In genomic region chr5:107696511-107696910, GRCh38 we compare ENCODE assay signal across 26 cellular contexts. TPM values are rescaled to one million over a fixed set of nuclear protein-coding genes. Genes with fewer than 3 reads are reported as not detected.
"Had no signal": no experiment of that assay in that cellular context is flagged by ENCODE, and none has a peak within 500 bp of the region (broad histone marks: within the 10 kb centered on the region; RNA-seq: fewer than 3 reads in every experiment).

No MANE protein-coding gene starts in this region.

- ATAC-seq: activated CD4-positive, alpha-beta T cell treated with anti-CD3 and anti-CD28 coated beads for 36 hours; activated CD8-positive, alpha-beta memory T cell treated with anti-CD3 and anti-CD28 coated beads, Interleukin-2, amount 10 ng/mL, durations not matched to agents 7 days and 5 days; activated T-helper 17 cell treated with anti-CD3 and anti-CD28 coated beads, Interleukin-2, amount 50 U/mL, for 72 hours; Panc1; Right ventricle myocardium inferior had no signal

- H3K27ac Mint-ChIP-seq: activated CD4-positive, alpha-beta T cell treated with anti-CD3 and anti-CD28 coated beads for 36 hours; activated CD8-positive, alpha-beta memory T cell treated with anti-CD3 and anti-CD28 coated beads, Interleukin-2, amount 10 ng/mL, durations not matched to agents 7 days and 5 days; activated naive CD4-positive, alpha-beta T cell treated with anti-CD3 and anti-CD28 coated beads for 36 hours; activated naive CD8-positive, alpha-beta T cell; activated T-cell treated with anti-CD3 and anti-CD28 coated beads, Interleukin-2, amount 50 U/mL, for 24 hours; activated T-helper 17 cell treated with anti-CD3 and anti-CD28 coated beads, Interleukin-2, amount 50 U/mL, for 72 hours had no signal

- H3K4me1 ChIP-seq: SJCRH30 had no signal

- H3K4me2 ChIP-seq: KMS-11, SK-N-SH had no signal

- H3K9ac ChIP-seq: KMS-11, SK-N-SH had no signal

- H3K36me3 ChIP-seq: SJCRH30 had no signal

- H3K4me1 Mint-ChIP-seq: activated CD4-positive, alpha-beta T cell treated with anti-CD3 and anti-CD28 coated beads for 36 hours; activated CD8-positive, alpha-beta memory T cell treated with anti-CD3 and anti-CD28 coated beads, Interleukin-2, amount 10 ng/mL, durations not matched to agents 7 days and 5 days; activated T-helper 17 cell treated with anti-CD3 and anti-CD28 coated beads, Interleukin-2, amount 50 U/mL, for 72 hours had no signal

- H3K4me3 ChIP-seq: SJCRH30 had no signal

- H3K27me3 ChIP-seq: SJCRH30 had no signal

- H3K27ac ChIP-seq: KMS-11, SJCRH30, VCaP had no signal

- H3K36me3 Mint-ChIP-seq: activated CD8-positive, alpha-beta memory T cell treated with anti-CD3 and anti-CD28 coated beads, Interleukin-2, amount 10 ng/mL, durations not matched to agents 7 days and 5 days; activated naive CD8-positive, alpha-beta T cell had no signal

- DNase-seq: activated CD4-positive, alpha-beta T cell treated with anti-CD3 and anti-CD28 coated beads for 36 hours; activated CD4-positive, alpha-beta T cell treated with anti-CD3 and anti-CD28 coated beads, Interleukin-2, amount 50 U/mL, for 48 hours; activated CD8-positive, alpha-beta memory T cell treated with anti-CD3 and anti-CD28 coated beads, Interleukin-2, amount 10 ng/mL, durations not matched to agents 7 days and 5 days; activated gamma-delta T cell; activated naive CD4-positive, alpha-beta T cell treated with anti-CD3 and anti-CD28 coated beads for 36 hours; activated T-cell treated with anti-CD3 and anti-CD28 coated beads, Interleukin-2, amount 50 U/mL, for 24 hours; NCI-H1092 treated with DMSO at 0.1 percent for 48 hours; NCI-H1417 treated with DMSO at 0.1 percent for 48 hours; NCI-H1694; NCI-H2029; NCI-H345; NCI-H510A; NCI-H526 treated with DMSO at 0.1 percent for 48 hours; NCI-H82; NK-92 treated with Interleukin-12 subunit alpha and Interleukin-12 subunit beta, amount 100 ng/mL, for 24 hours; OCI-M1; RPMI8226; SJCRH30; SK-N-SH; T-helper 1 cell had no signal

- H3K9me3 ChIP-seq: SK-N-SH had no signal

- H3K4me3 Mint-ChIP-seq: activated CD4-positive, alpha-beta T cell treated with anti-CD3 and anti-CD28 coated beads for 36 hours; activated CD8-positive, alpha-beta memory T cell treated with anti-CD3 and anti-CD28 coated beads, Interleukin-2, amount 10 ng/mL, durations not matched to agents 7 days and 5 days; activated naive CD4-positive, alpha-beta T cell treated with anti-CD3 and anti-CD28 coated beads for 36 hours; activated naive CD8-positive, alpha-beta T cell; activated T-cell treated with anti-CD3 and anti-CD28 coated beads, Interleukin-2, amount 50 U/mL, for 24 hours; activated T-helper 17 cell treated with anti-CD3 and anti-CD28 coated beads, Interleukin-2, amount 50 U/mL, for 72 hours had no signal

- H3K27me3 Mint-ChIP-seq: activated CD4-positive, alpha-beta T cell treated with anti-CD3 and anti-CD28 coated beads for 36 hours; activated naive CD8-positive, alpha-beta T cell; activated T-cell treated with anti-CD3 and anti-CD28 coated beads, Interleukin-2, amount 50 U/mL, for 24 hours; activated T-helper 17 cell treated with anti-CD3 and anti-CD28 coated beads, Interleukin-2, amount 50 U/mL, for 72 hours had no signal

RNA-seq across cellular contexts. Expression of gene EFNA5, which starts 25.8 kb away (rescaled TPM):
- total RNA-seq: activated CD4-positive, alpha-beta T cell treated with anti-CD3 and anti-CD28 coated beads for 36 hours; activated CD8-positive, alpha-beta memory T cell treated with anti-CD3 and anti-CD28 coated beads, Interleukin-2, amount 10 ng/mL, durations not matched to agents 7 days and 5 days; activated naive CD4-positive, alpha-beta T cell treated with anti-CD3 and anti-CD28 coated beads for 36 hours; activated T-helper 17 cell treated with anti-CD3 and anti-CD28 coated beads, Interleukin-2, amount 50 U/mL, for 72 hours had no signal
